ENCODE assay signal across 13 cellular contexts in the genomic region with DNA sequence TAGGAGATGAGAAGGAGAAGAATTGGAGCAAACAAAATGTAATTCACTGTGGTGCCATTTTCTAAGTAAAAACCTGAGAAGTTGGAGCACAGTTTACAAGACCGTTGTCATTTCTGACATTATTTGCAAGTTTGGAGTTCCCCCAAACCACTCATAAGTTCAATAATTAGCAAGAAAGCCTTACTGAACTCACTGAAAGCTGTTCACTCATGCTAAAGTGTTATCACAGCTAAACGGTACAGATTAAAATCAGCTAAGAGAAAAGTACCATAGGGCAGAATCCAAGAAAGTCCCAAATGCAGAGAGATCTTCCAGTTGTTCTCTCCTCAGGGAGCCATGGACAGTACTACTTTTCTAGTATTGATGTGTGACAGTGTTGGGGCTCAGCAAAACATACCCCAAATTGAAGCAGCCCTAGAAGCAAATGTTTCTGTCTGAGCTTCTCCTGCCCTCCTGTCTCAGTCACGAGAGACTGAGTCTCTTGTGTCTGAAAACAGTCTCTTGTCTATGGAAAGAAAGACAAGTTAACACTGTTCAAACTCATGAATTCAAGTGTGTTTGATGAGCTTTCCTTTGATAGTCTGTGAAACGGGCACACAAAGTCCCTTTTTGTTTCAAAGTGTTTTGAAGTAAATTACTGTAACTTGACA.
DNase-seq lines count a peak whose midpoint lies in the region; ATAC-seq lines count a peak whose summit lies in the region.
"Had no signal": no experiment of that assay in that cellular context is flagged by ENCODE, and none has a peak within 500 bp of the region (broad histone marks: within the 10 kb centered on the region; RNA-seq: fewer than 3 reads in every experiment).

No MANE protein-coding gene starts in this region.

- no peak for DNase-seq in stimulated activated CD8-positive, alpha-beta memory T cell treated with anti-CD3 and anti-CD28 coated beads, Interleukin-4, amount 100 ng/mL, for 48 hours
- DNase-seq in stimulated activated CD4-positive, alpha-beta T cell treated with anti-CD3 and anti-CD28 coated beads, Interleukin-2, amount 100 ng/mL, for 48 hours: no peak
- DNase-seq in NCI-H187 treated with DMSO at 0.1 percent for 48 hours (lab: John Stamatoyannopoulos, UW): no peak
- no peak for DNase-seq in DMS153 treated with DMSO at 0.1 percent for 48 hours (lab: John Stamatoyannopoulos, UW; ENCODE audit: unreplicated experiment)
- DNase-seq: CD4-positive, alpha-beta memory T cell; endodermal cell; NCI-H1417 treated with DMSO at 0.1 percent for 48 hours; NCI-H446 treated with DMSO at 0.1 percent for 48 hours; stimulated activated naive CD4-positive, alpha-beta T cell had no signal

- ATAC-seq in GM18517 (IDR thresholded peaks at IDR 0.05; ENCODE audit: unreplicated experiment): peak; percentile 64
- ATAC-seq in GM19463 (IDR thresholded peaks at IDR 0.05; ENCODE audit: unreplicated experiment): peak; percentile 82
- ATAC-seq in HG02884 (IDR thresholded peaks at IDR 0.05; ENCODE audit: unreplicated experiment): peak; percentile 73
- peak; percentile 69 for ATAC-seq in HG03442 (IDR thresholded peaks at IDR 0.05; ENCODE audit: unreplicated experiment)
